Comparison of ENCODE assay signal across 8 cellular contexts in the genomic region with DNA sequence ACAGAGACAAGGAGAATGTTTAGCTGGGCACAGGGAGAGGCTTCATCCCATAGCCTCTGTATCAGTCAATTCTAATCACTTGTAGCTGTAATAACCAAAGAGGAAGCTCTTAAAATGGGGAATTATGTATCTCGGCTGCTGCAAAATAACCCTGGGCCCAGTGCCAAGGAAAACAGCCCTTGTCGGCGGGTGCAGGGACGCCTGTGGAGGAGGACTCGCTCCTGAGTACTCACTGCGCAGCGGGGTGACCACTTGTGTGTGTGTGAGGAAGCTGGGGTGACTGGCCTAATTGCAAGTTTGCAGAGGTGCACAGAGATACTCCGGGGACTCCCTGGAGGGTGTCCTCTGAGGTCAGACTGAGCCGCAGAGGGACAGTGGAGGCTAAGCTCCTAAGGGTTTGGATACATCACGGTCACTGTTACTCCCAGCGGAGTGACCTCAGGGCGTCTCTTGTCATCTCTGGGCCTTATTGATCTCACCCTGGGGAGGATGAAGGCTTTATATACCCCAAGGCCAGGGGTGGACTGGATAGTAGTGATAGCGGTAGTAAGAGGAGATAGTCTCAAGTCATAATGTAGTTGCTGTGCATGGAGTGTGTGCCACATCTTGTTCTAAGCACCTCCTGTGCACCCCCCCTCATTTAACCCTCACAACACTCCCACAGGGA. TPM values are rescaled to one million over a fixed set of nuclear protein-coding genes. Genes with fewer than 3 reads are reported as not detected.
DNase-seq lines count a peak whose midpoint lies in the region; ATAC-seq and TF ChIP-seq lines count a peak whose summit lies in the region.

No MANE protein-coding gene starts in this region.

- TF ChIP-seq CTCF in MCF 10A (IDR thresholded peaks at IDR 0.05; ENCODE audit: unreplicated experiment) = no peak
- no peak for TF ChIP-seq CTCF in mammary epithelial cell (conservative IDR thresholded peaks at IDR 0.05 in 1 of 2, IDR thresholded peaks at IDR 0.05 in 1 of 2; ENCODE audit: extremely low read depth in 1 of 2, insufficient read depth in 1 of 2, low read depth in 1 of 2, low read length in 2 of 2)

- 77% methylated on average over 8 of the region's 13 CpGs for WGBS in mammary epithelial cell (ENCODE audit: low coverage, missing lambda C conversion rate)

- H4K20me1 ChIP-seq in mammary epithelial cell (ENCODE audit: insufficient read depth, low read length) = no peaks in the 10 kb centered on the region

- no peak overlapping the region for H3K27ac Mint-ChIP-seq in MCF 10A (ENCODE audit: low read depth, unreplicated experiment)
- H3K27ac Mint-ChIP-seq in activated CD4-positive, alpha-beta T cell treated with anti-CD3 and anti-CD28 coated beads, Interleukin-2, amount 10 ng/mL, durations not matched to agents 7 days and 5 days = no peak overlapping the region

- H3K27me3 ChIP-seq in mammary epithelial cell (ENCODE audit: insufficient read depth, low read length) = no peaks in the 10 kb centered on the region

- POLR2A ChIA-PET in MCF 10A (lab: Yijun Ruan, JAX) = no interaction called here
- POLR2A ChIA-PET in activated CD4-positive, alpha-beta T cell treated with anti-CD3 and anti-CD28 coated beads, Interleukin-2, amount 10 ng/mL, durations not matched to agents 7 days and 5 days (lab: Charles Lee) = no interaction called here

- in situ Hi-C loops in mammary epithelial cell (cut with MboI; ENCODE audit: low sequenced_read_pairs in 2 of 2) = no loop called here

- DNase-seq in MCF 10A (ENCODE audit: unreplicated experiment) = peak; percentile 63
- DNase-seq in mammary epithelial cell = no peak
- DNase-seq in SIG-M5 (lab: John Stamatoyannopoulos, UW) = peak; percentile 45
- DNase-seq in left cardiac atrium = peak; percentile 82
- no peak for DNase-seq in T-helper 9 cell
- DNase-seq in activated CD4-positive, alpha-beta T cell treated with anti-CD3 and anti-CD28 coated beads, Interleukin-2, amount 10 ng/mL, durations not matched to agents 7 days and 5 days = no peak

- H3K4me2 ChIP-seq in mammary epithelial cell (ENCODE audit: insufficient read depth, low read depth, low read length) = no peak overlapping the region

- peaks cover 23% of the 10 kb centered on the region for H3K4me1 Mint-ChIP-seq in MCF 10A (ENCODE audit: insufficient read depth, unreplicated experiment)
- H3K4me1 Mint-ChIP-seq in activated CD4-positive, alpha-beta T cell treated with anti-CD3 and anti-CD28 coated beads, Interleukin-2, amount 10 ng/mL, durations not matched to agents 7 days and 5 days = peaks cover 19% of the 10 kb centered on the region

- H3K4me1 ChIP-seq in mammary epithelial cell (ENCODE audit: insufficient read depth, low read length) = peaks cover 18% of the 10 kb centered on the region

- no peaks in the 10 kb centered on the region for H3K9me3 Mint-ChIP-seq in MCF 10A (ENCODE audit: unreplicated experiment)
- H3K9me3 Mint-ChIP-seq in activated CD4-positive, alpha-beta T cell treated with anti-CD3 and anti-CD28 coated beads, Interleukin-2, amount 10 ng/mL, durations not matched to agents 7 days and 5 days = no peaks in the 10 kb centered on the region

- intact Hi-C loops in MCF 10A (cut with micrococcal nuclease) (no loop called here), mammary epithelial cell (cut with micrococcal nuclease) (no loop called here), left cardiac atrium (cut with DNase I) (no loop called here)

- no peak overlapping the region for H3K27ac ChIP-seq in mammary epithelial cell (ENCODE audit: insufficient read depth, low read depth, low read length)
- H3K27ac ChIP-seq in temporal lobe (ENCODE audit: low read depth, low read length) = peak overlapping the region; percentile 31

- H3K36me3 ChIP-seq in mammary epithelial cell (ENCODE audit: insufficient read depth, low read length) = no peaks in the 10 kb centered on the region

- H3K27me3 Mint-ChIP-seq in MCF 10A (ENCODE audit: insufficient read depth, unreplicated experiment) = no peaks in the 10 kb centered on the region
- no peaks in the 10 kb centered on the region for H3K27me3 Mint-ChIP-seq in activated CD4-positive, alpha-beta T cell treated with anti-CD3 and anti-CD28 coated beads, Interleukin-2, amount 10 ng/mL, durations not matched to agents 7 days and 5 days

- dilution Hi-C loops in mammary epithelial cell (cut with HindIII; ENCODE audit: low sequenced_read_pairs) = no loop called here

- ATAC-seq in left cardiac atrium = peak; percentile 36 to 53
- no peak for ATAC-seq in HG02885 (IDR thresholded peaks at IDR 0.05; ENCODE audit: poor library complexity, unreplicated experiment)

- H3K36me3 Mint-ChIP-seq in MCF 10A (ENCODE audit: insufficient read depth, unreplicated experiment) = no peaks in the 10 kb centered on the region
- H3K36me3 Mint-ChIP-seq in activated CD4-positive, alpha-beta T cell treated with anti-CD3 and anti-CD28 coated beads, Interleukin-2, amount 10 ng/mL, durations not matched to agents 7 days and 5 days (ENCODE audit: low read depth) = peaks cover 8% of the 10 kb centered on the region

- BruUV-seq in MCF 10A (replicated peaks; lab: Mats Ljungman, UMichigan) = no TSS peak
- BruUV-seq in mammary epithelial cell (replicated peaks; lab: Mats Ljungman, UMichigan) = no TSS peak

- no peak overlapping the region for H3K4me3 Mint-ChIP-seq in MCF 10A (ENCODE audit: unreplicated experiment)
- no peak overlapping the region for H3K4me3 Mint-ChIP-seq in activated CD4-positive, alpha-beta T cell treated with anti-CD3 and anti-CD28 coated beads, Interleukin-2, amount 10 ng/mL, durations not matched to agents 7 days and 5 days

- H2AFZ ChIP-seq in mammary epithelial cell (ENCODE audit: low read depth, low read length) = no peak overlapping the region

- CTCF ChIA-PET in MCF 10A (lab: Yijun Ruan, JAX) = interaction anchor here (0.5 to 1.0 kb wide), 4 partner anchors 10 to 623 kb away, joined by 3 read pairs; no protein-coding TSS in a partner anchor
- CTCF ChIA-PET in mammary epithelial cell (lab: Charles Lee; ENCODE audit: low non-redundant PET) = no interaction called here
- CTCF ChIA-PET in activated CD4-positive, alpha-beta T cell treated with anti-CD3 and anti-CD28 coated beads, Interleukin-2, amount 10 ng/mL, durations not matched to agents 7 days and 5 days (lab: Charles Lee) = interaction anchor here (1.3 to 1.4 kb wide), 2 partner anchors 11 to 16 kb away, joined by 3 to 4 read pairs; no protein-coding TSS in a partner anchor

- H3K9me3 ChIP-seq in mammary epithelial cell (replicated peaks; ENCODE audit: insufficient read depth, low read length) = no peaks in the 10 kb centered on the region

- no peak overlapping the region for H3K4me3 ChIP-seq in mammary epithelial cell (replicated peaks in 1 of 3; ENCODE audit: insufficient read depth in 1 of 3, low read depth in 2 of 3, low read length in 3 of 3)

- H3K79me2 ChIP-seq in mammary epithelial cell (ENCODE audit: insufficient read depth, low read length) = peaks cover 40% of the 10 kb centered on the region

- no peak overlapping the region for H3K9ac ChIP-seq in mammary epithelial cell (ENCODE audit: insufficient read depth, low read length)

RNA-seq across cellular contexts. Expression of a gene that starts 37.2 kb away (rescaled TPM):
- total RNA-seq in MCF 10A (2022) (4.6 and 7.6 TPM in 2 replicates), mammary epithelial cell (10 to 100 TPM; 14.8 to 17.7 TPM), left cardiac atrium (100 to 1,000 TPM in 1 of 2 donors, 10 to 100 TPM in 1; 24.4 to 180 TPM), temporal lobe (12.5 TPM)
- polyA plus RNA-seq in mammary epithelial cell = 13.4 TPM
- 76.1 TPM for polyA minus RNA-seq in mammary epithelial cell
- 10 to 100 TPM; 42.0 to 43.1 TPM for total RNA-seq in activated CD4-positive, alpha-beta T cell treated with anti-CD3 and anti-CD28 coated beads, Interleukin-2, amount 10 ng/mL, durations not matched to agents 7 days and 5 days

Comparison
In these comparisons a context has a peak if more than half of its experiments do, and no peak if none do; other contexts are left out.
1. DNase-seq: peak in MCF 10A (single experiment), SIG-M5 (single experiment) and left cardiac atrium (single experiment); none in mammary epithelial cell (single experiment), T-helper 9 cell (single experiment) and activated CD4-positive, alpha-beta T cell treated with anti-CD3 and anti-CD28 coated beads, Interleukin-2, amount 10 ng/mL, durations not matched to agents 7 days and 5 days (single experiment).